In the genomic region with DNA sequence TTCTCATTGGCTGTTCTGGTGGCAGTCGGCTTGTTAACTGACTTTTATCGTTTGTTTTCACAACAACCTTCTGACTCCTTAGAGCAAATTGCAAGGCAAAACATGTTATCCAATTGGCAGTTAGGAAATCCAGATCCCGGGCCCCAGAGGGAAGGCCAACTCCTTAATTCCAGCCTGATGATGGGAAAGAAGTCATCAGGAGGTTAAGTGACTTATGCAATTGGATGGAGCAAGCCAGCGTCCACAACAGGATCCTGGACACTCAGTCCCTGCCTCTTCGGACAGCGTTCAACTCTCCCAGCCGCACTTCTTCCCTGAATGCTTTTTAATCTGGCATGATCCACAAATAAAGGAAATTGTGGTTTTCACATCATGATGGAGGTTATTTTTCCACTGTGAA, we compare ENCODE assay signal across 19 cellular contexts.
DNase-seq lines count a peak whose midpoint lies in the region; ATAC-seq and TF ChIP-seq lines count a peak whose summit lies in the region.
"Had no signal": no experiment of that assay in that cellular context is flagged by ENCODE, and none has a peak within 500 bp of the region (broad histone marks: within the 10 kb centered on the region; RNA-seq: fewer than 3 reads in every experiment).

No MANE protein-coding gene starts in this region.

- peaks cover 8% of the 10 kb centered on the region; the same call in 1 of the 2 replicates for H3K27me3 ChIP-seq in GM23248 (replicated peaks; ENCODE audit: insufficient read depth)
- no peaks in the 10 kb centered on the region for H3K27me3 ChIP-seq in testis
- H3K27me3 ChIP-seq in upper lobe of right lung, result no peaks in the 10 kb centered on the region
- no peaks in the 10 kb centered on the region for H3K27me3 ChIP-seq in endodermal cell (ENCODE audit: control insufficient read depth, insufficient read depth, low read length, poor library complexity, severe bottlenecking)
- H3K27me3 ChIP-seq: SJCRH30 had no signal

- H3K4me3 ChIP-seq in GM23248 (no peak overlapping the region), fibroblast of the aortic adventitia (ENCODE audit: low read depth, low read length) (no peak overlapping the region), testis (no peak overlapping the region), upper lobe of right lung (no peak overlapping the region), endodermal cell (ENCODE audit: low read length) (no peak overlapping the region)
- H3K4me3 ChIP-seq: SJCRH30 had no signal

- H3F3A ChIP-seq in GM23248 (ENCODE audit: insufficient read depth), result no peaks in the 10 kb centered on the region

- H4K20me1 ChIP-seq in GM23248 (ENCODE audit: insufficient read depth), result no peaks in the 10 kb centered on the region

- no peaks in the 10 kb centered on the region for H3K79me2 ChIP-seq in GM23248 (ENCODE audit: insufficient read depth)

- no peaks in the 10 kb centered on the region for H3K36me3 Mint-ChIP-seq in endodermal cell (ENCODE audit: low read depth)
- H3K36me3 Mint-ChIP-seq: activated naive CD4-positive, alpha-beta T cell treated with anti-CD3 and anti-CD28 coated beads, Interleukin-2, amount 10 ng/mL, durations not matched to agents 7 days and 5 days; CD4-positive, CD25-positive, alpha-beta regulatory T cell had no signal

- H3K36me3 ChIP-seq in GM23248 (ENCODE audit: low read depth) (no peaks in the 10 kb centered on the region), testis (ENCODE audit: low read depth, missing control alignments) (no peaks in the 10 kb centered on the region), upper lobe of right lung (no peaks in the 10 kb centered on the region), endodermal cell (ENCODE audit: control insufficient read depth, insufficient read depth, low read length) (no peaks in the 10 kb centered on the region)
- H3K36me3 ChIP-seq: SJCRH30 had no signal

- H3K27ac ChIP-seq in GM23248, result no peak overlapping the region
- no peak overlapping the region for H3K27ac ChIP-seq in testis
- no peak overlapping the region for H3K27ac ChIP-seq in upper lobe of right lung
- H3K27ac ChIP-seq in endodermal cell (ENCODE audit: low read depth, low read length), result no peak overlapping the region
- H3K27ac ChIP-seq: SJCRH30 had no signal

- H3K9me3 ChIP-seq in GM23248 (ENCODE audit: low read depth), result no peaks in the 10 kb centered on the region
- no peaks in the 10 kb centered on the region for H3K9me3 ChIP-seq in testis
- no peaks in the 10 kb centered on the region for H3K9me3 ChIP-seq in upper lobe of right lung
- no peaks in the 10 kb centered on the region for H3K9me3 ChIP-seq in endodermal cell (ENCODE audit: control insufficient read depth, low read length)
- H3K9me3 ChIP-seq: SJCRH30 had no signal

- peaks cover 25% of the 10 kb centered on the region for H3K4me1 Mint-ChIP-seq in endodermal cell
- H3K4me1 Mint-ChIP-seq: activated naive CD4-positive, alpha-beta T cell treated with anti-CD3 and anti-CD28 coated beads, Interleukin-2, amount 10 ng/mL, durations not matched to agents 7 days and 5 days; CD4-positive, CD25-positive, alpha-beta regulatory T cell had no signal

- H3K4me2 ChIP-seq in GM23248 (ENCODE audit: unreplicated experiment), result no peak overlapping the region

- H3K4me3 Mint-ChIP-seq in endodermal cell, result no peak overlapping the region
- H3K4me3 Mint-ChIP-seq: activated naive CD4-positive, alpha-beta T cell treated with anti-CD3 and anti-CD28 coated beads, Interleukin-2, amount 10 ng/mL, durations not matched to agents 7 days and 5 days; CD4-positive, CD25-positive, alpha-beta regulatory T cell; T-helper 1 cell treated with Interleukin-12 subunit alpha and Interleukin-12 subunit beta and Interleukin-4 antibody, amounts not matched to agents 30 μg/mL and 1 μg/mL, for 36 hours had no signal

- intact Hi-C loops in testis (cut with DNase I; ENCODE audit: low total_unique reads) (no loop called here), upper lobe of right lung (cut with DNase I) (no loop called here)

- no peak for TF ChIP-seq POLR2A in testis (IDR thresholded peaks at IDR 0.05)

- H3K9me3 Mint-ChIP-seq in endodermal cell, result no peaks in the 10 kb centered on the region
- H3K9me3 Mint-ChIP-seq: activated naive CD4-positive, alpha-beta T cell treated with anti-CD3 and anti-CD28 coated beads, Interleukin-2, amount 10 ng/mL, durations not matched to agents 7 days and 5 days had no signal

- no peak overlapping the region for H3K9ac ChIP-seq in GM23248
- no peak overlapping the region for H3K9ac ChIP-seq in endodermal cell (ENCODE audit: extremely low read depth, low read length, poor library complexity, severe bottlenecking)

- H3K4me1 ChIP-seq in GM23248 (ENCODE audit: insufficient read depth) (no peaks in the 10 kb centered on the region), testis (no peaks in the 10 kb centered on the region), upper lobe of right lung (no peaks in the 10 kb centered on the region), endodermal cell (ENCODE audit: control insufficient read depth, insufficient read depth, low read length) (peaks cover 9% of the 10 kb centered on the region)

- H2AFZ ChIP-seq in GM23248, result no peak overlapping the region

- in situ Hi-C loops in GM23248 (cut with MboI), result no loop called here

- 41 to 45% methylated on average over 7 of the region's 7 CpGs for WGBS in GM23248 (ENCODE audit: low coverage in 1 of 2, low lambda C conversion rate in 2 of 2, missing lambda C conversion rate in 2 of 2), 2 experiments
- WGBS in testis, 2 donors, result 50 to 62% methylated on average over 7 of the region's 7 CpGs
- WGBS in endodermal cell (ENCODE audit: insufficient coverage in 1 of 2, insufficient read length in 1 of 2), 2 experiments, result 89 to 97% methylated on average over 3 to 7 of the region's 7 CpGs

- no peaks in the 10 kb centered on the region for H3K27me3 Mint-ChIP-seq in endodermal cell (ENCODE audit: insufficient read depth)
- H3K27me3 Mint-ChIP-seq: activated naive CD4-positive, alpha-beta T cell treated with anti-CD3 and anti-CD28 coated beads, Interleukin-2, amount 10 ng/mL, durations not matched to agents 7 days and 5 days; CD4-positive, CD25-positive, alpha-beta regulatory T cell had no signal

- no peak overlapping the region for H3K27ac Mint-ChIP-seq in endodermal cell
- H3K27ac Mint-ChIP-seq: activated naive CD4-positive, alpha-beta T cell treated with anti-CD3 and anti-CD28 coated beads, Interleukin-2, amount 10 ng/mL, durations not matched to agents 7 days and 5 days; CD4-positive, CD25-positive, alpha-beta regulatory T cell; T-helper 1 cell treated with Interleukin-12 subunit alpha and Interleukin-12 subunit beta and Interleukin-4 antibody, amounts not matched to agents 30 μg/mL and 1 μg/mL, for 36 hours had no signal

- peak; percentile 35 for DNase-seq in GM23248
- DNase-seq in fibroblast of the aortic adventitia (ENCODE audit: low read depth), result peak; percentile 46
- DNase-seq in medulla oblongata (ENCODE audit: extremely low spot score), result peak; percentile 18
- DNase-seq in testis, result peak; percentile 48
- no peak for DNase-seq in upper lobe of right lung
- no peak for DNase-seq in endodermal cell
- no peak for DNase-seq in H4 (ENCODE audit: low spot score)
- DNase-seq: activated CD4-positive, alpha-beta T cell treated with anti-CD3 and anti-CD28 coated beads, Interleukin-2, amount 50 U/mL, for 4 hours; activated naive CD4-positive, alpha-beta T cell treated with anti-CD3 and anti-CD28 coated beads, Interleukin-2, amount 10 ng/mL, durations not matched to agents 7 days and 5 days; CD4-positive, CD25-positive, alpha-beta regulatory T cell; DMS53; HCEC 1CT; occipital lobe; SJCRH30; stimulated activated CD4-positive, alpha-beta T cell treated with anti-CD3 and anti-CD28 coated beads, Interleukin-1b, Interleukin-23, amount 100 ng/mL, for 48 hours; stimulated activated naive CD4-positive, alpha-beta T cell had no signal

- no peaks in the 10 kb centered on the region for H3K9me2 ChIP-seq in GM23248 (ENCODE audit: insufficient read depth)

- TF ChIP-seq CTCF in fibroblast of the aortic adventitia (IDR thresholded peaks at IDR 0.05; ENCODE audit: insufficient read depth, low read length), result no peak
- TF ChIP-seq CTCF in testis (IDR thresholded peaks at IDR 0.05), result no peak
- no peak for TF ChIP-seq CTCF in upper lobe of right lung (IDR thresholded peaks at IDR 0.05)
- no peak for TF ChIP-seq CTCF in endodermal cell (conservative IDR thresholded peaks at IDR 0.05)

- ATAC-seq in upper lobe of right lung (no peak), GM21723 (IDR thresholded peaks at IDR 0.05; ENCODE audit: unreplicated experiment) (no peak)
- ATAC-seq: HepG2 had no signal

Comparison
In these comparisons a context has a peak if more than half of its experiments do, and no peak if none do; other contexts are left out.
1. DNase-seq: peak in GM23248 (single experiment), fibroblast of the aortic adventitia (single experiment), medulla oblongata (single experiment) and testis (single experiment); none in upper lobe of right lung (single experiment), endodermal cell (single experiment) and H4 (single experiment).